Comparison of ENCODE assay signal across 8 cellular contexts in the genomic region with DNA sequence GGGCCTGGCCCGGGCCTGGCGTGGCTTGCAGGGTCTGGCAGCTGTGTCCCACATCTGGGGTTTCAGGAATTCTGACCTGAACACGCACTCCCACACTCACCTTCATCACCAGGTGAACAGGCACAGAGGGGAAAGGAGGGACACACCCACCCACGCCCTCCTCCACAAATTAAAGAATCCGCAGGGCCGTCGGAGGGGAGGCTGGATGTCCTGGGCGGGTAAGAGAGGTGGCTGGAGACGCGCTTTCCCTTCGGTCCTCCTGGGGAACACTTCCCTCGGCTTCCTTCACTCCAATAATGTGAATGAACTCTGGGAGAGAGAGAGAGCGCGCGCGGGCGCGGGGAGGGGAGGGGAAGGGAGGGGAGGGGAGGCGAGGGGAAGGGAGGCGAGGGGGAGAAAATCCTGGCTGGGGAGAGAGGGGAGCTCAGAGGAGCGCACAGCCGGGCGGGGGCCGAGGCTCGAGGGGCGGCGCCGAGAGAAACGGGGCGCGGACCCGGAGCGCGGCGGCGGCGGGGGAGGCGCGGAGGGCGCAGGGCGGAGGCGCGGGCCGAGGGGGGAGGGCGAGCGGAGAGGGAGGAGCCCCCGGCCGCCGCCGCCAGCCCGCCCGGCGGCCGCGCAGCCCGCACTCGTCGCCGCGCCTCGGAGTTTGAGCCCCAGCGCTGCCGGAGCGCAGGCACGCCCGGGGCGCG. TPM values are rescaled to one million over a fixed set of nuclear protein-coding genes. Genes with fewer than 3 reads are reported as not detected.
DNase-seq lines count a peak whose midpoint lies in the region; ATAC-seq lines count a peak whose summit lies in the region.

A gene (plus strand): TSS at position 625 of the 689 bp plus-strand sequence. CDS start 205 bp downstream, outside the sequence.

- POLR2A ChIA-PET in activated CD4-positive, alpha-beta memory T cell treated with anti-CD3 and anti-CD28 coated beads, Interleukin-2, amount 10 ng/mL, durations not matched to agents 7 days and 5 days (lab: Charles Lee): no interaction called here

- no peaks in the 10 kb centered on the region for H3K36me3 Mint-ChIP-seq in T-helper 2 cell treated with Interferon-gamma antibody and Interleukin-4, amounts not matched to agents 5 μg/mL and 100 μg/mL, for 36 hours (ENCODE audit: low read depth)
- H3K36me3 Mint-ChIP-seq in activated CD4-positive, alpha-beta memory T cell treated with anti-CD3 and anti-CD28 coated beads, Interleukin-2, amount 10 ng/mL, durations not matched to agents 7 days and 5 days (ENCODE audit: low read depth): no peaks in the 10 kb centered on the region

- no peaks in the 10 kb centered on the region for H3K9me3 Mint-ChIP-seq in T-helper 2 cell treated with Interferon-gamma antibody and Interleukin-4, amounts not matched to agents 5 μg/mL and 100 μg/mL, for 36 hours
- no peaks in the 10 kb centered on the region for H3K9me3 Mint-ChIP-seq in activated CD4-positive, alpha-beta memory T cell treated with anti-CD3 and anti-CD28 coated beads, Interleukin-2, amount 10 ng/mL, durations not matched to agents 7 days and 5 days

- H3K27ac ChIP-seq in iPS-20b (ENCODE audit: low read length) (no peak within 1 kb of the TSS), stomach smooth muscle (ENCODE audit: low read length) (no peak within 1 kb of the TSS)

- H3K9ac ChIP-seq in iPS-20b (ENCODE audit: low read depth, low read length): peak within 1 kb of the TSS; percentile 7; the same call in 1 of the 2 replicates
- no peak within 1 kb of the TSS for H3K9ac ChIP-seq in stomach smooth muscle (ENCODE audit: low read length in 2 of 2)

- H3K27me3 ChIP-seq in iPS-20b (ENCODE audit: insufficient read depth, low read length) (peaks cover 69% of the 10 kb centered on the region), stomach smooth muscle (ENCODE audit: control insufficient read depth in 1 of 2, insufficient read depth in 2 of 2, low read length in 2 of 2) (peaks cover 16% of the 10 kb centered on the region in 2 donors)

- CTCF ChIA-PET in activated CD4-positive, alpha-beta memory T cell treated with anti-CD3 and anti-CD28 coated beads, Interleukin-2, amount 10 ng/mL, durations not matched to agents 7 days and 5 days (lab: Charles Lee): no interaction called here

- H3K27me3 Mint-ChIP-seq in T-helper 2 cell treated with Interferon-gamma antibody and Interleukin-4, amounts not matched to agents 5 μg/mL and 100 μg/mL, for 36 hours (ENCODE audit: low read depth): peaks cover 53% of the 10 kb centered on the region
- H3K27me3 Mint-ChIP-seq in activated CD4-positive, alpha-beta memory T cell treated with anti-CD3 and anti-CD28 coated beads, Interleukin-2, amount 10 ng/mL, durations not matched to agents 7 days and 5 days: peaks cover 64% of the 10 kb centered on the region

- H3K27ac Mint-ChIP-seq in T-helper 2 cell treated with Interferon-gamma antibody and Interleukin-4, amounts not matched to agents 5 μg/mL and 100 μg/mL, for 36 hours: no peak within 1 kb of the TSS
- H3K27ac Mint-ChIP-seq in activated CD4-positive, alpha-beta memory T cell treated with anti-CD3 and anti-CD28 coated beads, Interleukin-2, amount 10 ng/mL, durations not matched to agents 7 days and 5 days: no peak within 1 kb of the TSS

- H3K9me3 ChIP-seq in iPS-20b (ENCODE audit: insufficient read depth, low read depth, low read length) (no peaks in the 10 kb centered on the region), stomach smooth muscle (ENCODE audit: control insufficient read depth in 2 of 2, low read length in 2 of 2) (no peaks in the 10 kb centered on the region)

- H3K4me1 Mint-ChIP-seq in T-helper 2 cell treated with Interferon-gamma antibody and Interleukin-4, amounts not matched to agents 5 μg/mL and 100 μg/mL, for 36 hours (ENCODE audit: low read depth): peaks cover 2% of the 10 kb centered on the region
- H3K4me1 Mint-ChIP-seq in activated CD4-positive, alpha-beta memory T cell treated with anti-CD3 and anti-CD28 coated beads, Interleukin-2, amount 10 ng/mL, durations not matched to agents 7 days and 5 days: peaks cover 9% of the 10 kb centered on the region

- H3K36me3 ChIP-seq in iPS-20b (ENCODE audit: insufficient read depth, low read depth, low read length) (no peaks in the 10 kb centered on the region), stomach smooth muscle (ENCODE audit: control insufficient read depth in 2 of 2, insufficient read depth in 2 of 2, low read length in 2 of 2) (no peaks in the 10 kb centered on the region)

- ATAC-seq in HG02884 (IDR thresholded peaks at IDR 0.05; ENCODE audit: unreplicated experiment): no peak

- no peak for DNase-seq in T-helper 2 cell treated with Interferon-gamma antibody and Interleukin-4, amounts not matched to agents 5 μg/mL and 100 μg/mL, for 36 hours (ENCODE audit: low spot score)
- DNase-seq in T-helper 2 cell (no peak), NCI-H128 (lab: John Stamatoyannopoulos, UW; ENCODE audit: unreplicated experiment) (no peak)
- DNase-seq in activated CD4-positive, alpha-beta memory T cell treated with anti-CD3 and anti-CD28 coated beads, Interleukin-2, amount 10 ng/mL, durations not matched to agents 7 days and 5 days: no peak
- no peak for DNase-seq in NK-92 treated with Interleukin-12 subunit alpha and Interleukin-12 subunit beta, amount 100 ng/mL, for 24 hours (lab: John Stamatoyannopoulos, UW)

- H3K4me3 ChIP-seq in iPS-20b (ENCODE audit: low read length) (peak within 1 kb of the TSS; percentile 81), stomach smooth muscle (ENCODE audit: low read length in 2 of 2) (peak within 1 kb of the TSS; percentile 59 to 72)

- H3K4me1 ChIP-seq in iPS-20b (ENCODE audit: insufficient read depth, low read length) (peaks cover 9% of the 10 kb centered on the region; the same call in 1 of the 2 replicates), stomach smooth muscle (ENCODE audit: control insufficient read depth, insufficient read depth, low read length) (peaks cover 23% of the 10 kb centered on the region)

- peak within 1 kb of the TSS; percentile 60 for H3K4me3 Mint-ChIP-seq in T-helper 2 cell treated with Interferon-gamma antibody and Interleukin-4, amounts not matched to agents 5 μg/mL and 100 μg/mL, for 36 hours
- H3K4me3 Mint-ChIP-seq in activated CD4-positive, alpha-beta memory T cell treated with anti-CD3 and anti-CD28 coated beads, Interleukin-2, amount 10 ng/mL, durations not matched to agents 7 days and 5 days: peak within 1 kb of the TSS; percentile 30

RNA-seq across cellular contexts. Expression of the gene that starts here (rescaled TPM):
- not detected for total RNA-seq in activated CD4-positive, alpha-beta memory T cell treated with anti-CD3 and anti-CD28 coated beads, Interleukin-2, amount 10 ng/mL, durations not matched to agents 7 days and 5 days
